10 cellular contexts compared by ENCODE assay signal in the genomic region with DNA sequence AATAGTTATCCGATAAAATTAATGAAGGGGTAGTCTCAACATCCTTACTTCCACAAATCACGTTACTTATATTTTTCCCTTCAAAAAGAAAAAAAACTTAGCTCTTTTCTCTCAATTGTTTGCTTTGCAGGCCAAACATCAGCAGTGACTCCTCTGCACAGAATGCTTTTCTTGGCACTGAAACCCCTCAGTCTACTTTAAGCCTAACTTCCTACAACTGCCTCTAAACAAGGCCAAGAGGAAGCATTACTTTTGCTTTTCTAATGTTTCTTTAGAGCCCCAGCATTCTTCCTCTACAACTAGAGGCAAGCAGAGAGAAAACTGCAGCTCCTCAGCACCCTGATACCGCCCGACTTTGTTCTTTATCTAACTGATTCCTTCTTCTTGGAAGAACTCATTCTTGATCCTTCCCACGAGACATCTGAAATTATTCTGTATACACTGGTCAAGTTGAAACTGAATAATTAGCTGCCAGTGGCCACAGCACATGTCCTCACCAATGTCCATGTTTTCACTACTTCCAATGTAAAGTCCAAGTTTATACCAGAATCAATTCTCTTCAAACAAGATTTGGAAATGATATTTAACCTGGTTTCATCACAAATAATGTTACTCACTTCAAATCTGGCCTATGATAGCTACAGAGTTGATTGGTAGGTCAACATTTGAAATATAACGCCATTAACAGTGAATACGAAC. TPM values are rescaled to one million over a fixed set of nuclear protein-coding genes. Genes with fewer than 3 reads are reported as not detected.
DNase-seq lines count a peak whose midpoint lies in the region; ATAC-seq, FAIRE-seq and TF ChIP-seq lines count a peak whose summit lies in the region.
"Had no signal": no experiment of that assay in that cellular context is flagged by ENCODE, and none has a peak within 500 bp of the region (broad histone marks: within the 10 kb centered on the region; RNA-seq: fewer than 3 reads in every experiment).

No MANE protein-coding gene starts in this region.

- peak; percentile 65 for TF ChIP-seq POLR2A in endothelial cell of umbilical vein (IDR thresholded peaks at IDR 0.05; ENCODE audit: low read depth, low read length)

- BruUV-seq in endothelial cell of umbilical vein (replicated peaks; lab: Mats Ljungman, UMichigan) = TSS peak; percentile 100

- DNase-seq in NCI-H446 treated with DMSO at 0.1 percent for 48 hours (lab: John Stamatoyannopoulos, UW) (peak; percentile 2), endothelial cell of umbilical vein (ENCODE audit: low read depth, low spot score) (peak; percentile 97), midbrain (lab: John Stamatoyannopoulos, UW) (peak; percentile 17), HT-29 (ENCODE audit: low spot score) (no peak), small intestine (no peak)
- no peak for DNase-seq in activated CD4-positive, alpha-beta T cell treated with anti-CD3 and anti-CD28 coated beads, Interleukin-2, amount 50 U/mL, for 48 hours

- dilution Hi-C loops in endothelial cell of umbilical vein (cut with MboI; ENCODE audit: extremely low pct_ligation_motif_present, low sequenced_read_pairs) = no loop called here

- intact Hi-C loops in endothelial cell of umbilical vein (cut with micrococcal nuclease) = loop anchor here (1.0 to 10.0 kb wide), 3 partner anchors 21 to 237 kb away; no protein-coding TSS in a partner anchor

- peak overlapping the region; percentile 83 for H2AFZ ChIP-seq in ACC112 (ENCODE audit: low read length, unreplicated experiment)
- H2AFZ ChIP-seq in endothelial cell of umbilical vein (ENCODE audit: low read depth, low read length) = no peak overlapping the region

- CTCF ChIA-PET in endothelial cell of umbilical vein (lab: Charles Lee) = interaction anchor here (0.7 to 3.9 kb wide), 10 partner anchors 9 to 256 kb away, joined by 3 to 61 read pairs (median 6); no protein-coding TSS in a partner anchor

- H3K36me3 ChIP-seq in ACC112 (ENCODE audit: insufficient read depth, low read length) (no peaks in the 10 kb centered on the region), endothelial cell of umbilical vein (ENCODE audit: control insufficient read depth in 2 of 2, extremely low read depth in 1 of 2, insufficient read depth in 2 of 2, low read length in 2 of 2) (no peaks in the 10 kb centered on the region), small intestine (ENCODE audit: control insufficient read depth in 2 of 2, insufficient read depth in 2 of 2, low read length in 2 of 2) (no peaks in the 10 kb centered on the region)

- ATAC-seq in HG03342 (IDR thresholded peaks at IDR 0.05; ENCODE audit: unreplicated experiment) = no peak

- H3K4me3 ChIP-seq in ACC112 (ENCODE audit: low read depth, low read length) (peak overlapping the region; percentile 66), endothelial cell of umbilical vein (replicated peaks in 1 of 3; ENCODE audit: insufficient read depth in 1 of 3, low read depth in 1 of 3, low read length in 3 of 3) (peak overlapping the region; percentile 3 to 65 (median 34)), small intestine (ENCODE audit: low read depth in 1 of 2, low read length in 2 of 2) (no peak overlapping the region)
- H3K4me3 ChIP-seq: BLaER1 treated with 17β-estradiol and CSF1 and Interleukin-3, amounts not matched to agents 10 nM and 100 nM; body of pancreas had no signal

- H4K20me1 ChIP-seq in endothelial cell of umbilical vein (replicated peaks; ENCODE audit: control insufficient read depth, extremely low read depth, insufficient read depth, low read length) = no peaks in the 10 kb centered on the region
- H4K20me1 ChIP-seq: BLaER1 treated with 17β-estradiol and CSF1 and Interleukin-3, amounts not matched to agents 10 nM and 100 nM had no signal

- H3K79me2 ChIP-seq in ACC112 (ENCODE audit: control insufficient read depth, insufficient read depth, low read length, unreplicated experiment) (no peaks in the 10 kb centered on the region), endothelial cell of umbilical vein (ENCODE audit: control insufficient read depth, insufficient read depth, low read length) (no peaks in the 10 kb centered on the region)

- no peaks in the 10 kb centered on the region for H3K9me1 ChIP-seq in endothelial cell of umbilical vein (replicated peaks; ENCODE audit: control insufficient read depth, extremely low read depth, insufficient read depth, low read length)

- 57 to 59% (median 58%) methylated on average over 7 of the region's 7 CpGs for WGBS in small intestine, 3 donors

- H3K27ac ChIP-seq in ACC112 (ENCODE audit: low read depth, low read length) (peak overlapping the region; percentile 95), endothelial cell of umbilical vein (ENCODE audit: insufficient read depth, low read depth, low read length) (peak overlapping the region; percentile 99), small intestine (ENCODE audit: low read depth in 1 of 2, low read length in 1 of 2) (no peak overlapping the region)
- H3K27ac ChIP-seq: BLaER1 treated with 17β-estradiol and CSF1 and Interleukin-3, amounts not matched to agents 10 nM and 100 nM had no signal

- FAIRE-seq in endothelial cell of umbilical vein (lab: Jason Lieb, UNC) (peak; percentile 95), small intestine (lab: Jason Lieb, UNC) (no peak)

- TF ChIP-seq CTCF in endothelial cell of umbilical vein (IDR thresholded peaks at IDR 0.05; ENCODE audit: extremely low read depth in 1 of 2, insufficient read depth in 1 of 2, low read depth in 1 of 2, low read length in 2 of 2) = no peak

- H3K4me2 ChIP-seq in endothelial cell of umbilical vein (ENCODE audit: insufficient read depth, low read length) = peak overlapping the region; percentile 100
- H3K4me2 ChIP-seq: BLaER1 treated with 17β-estradiol and CSF1 and Interleukin-3, amounts not matched to agents 10 nM and 100 nM had no signal

- peaks cover 38% of the 10 kb centered on the region for H3K4me1 ChIP-seq in ACC112 (ENCODE audit: control insufficient read depth, insufficient read depth, low read length, unreplicated experiment)
- peaks cover 45% of the 10 kb centered on the region for H3K4me1 ChIP-seq in endothelial cell of umbilical vein (ENCODE audit: control insufficient read depth, extremely low read depth, insufficient read depth, low read length)
- peaks cover 0 to 11% of the 10 kb centered on the region in 2 donors for H3K4me1 ChIP-seq in small intestine (ENCODE audit: control insufficient read depth in 2 of 2, insufficient read depth in 1 of 2, low read depth in 1 of 2, low read length in 1 of 2)
- H3K4me1 ChIP-seq: BLaER1 treated with 17β-estradiol and CSF1 and Interleukin-3, amounts not matched to agents 10 nM and 100 nM had no signal

- H3K9me3 ChIP-seq in endothelial cell of umbilical vein (replicated peaks; ENCODE audit: control insufficient read depth, insufficient read depth, low read length) = no peaks in the 10 kb centered on the region
- no peaks in the 10 kb centered on the region for H3K9me3 ChIP-seq in small intestine (ENCODE audit: control insufficient read depth, low read depth)
- H3K9me3 ChIP-seq: BLaER1 treated with 17β-estradiol and CSF1 and Interleukin-3, amounts not matched to agents 10 nM and 100 nM; body of pancreas had no signal

- POLR2A ChIA-PET in endothelial cell of umbilical vein (lab: Charles Lee) = interaction anchor here (0.6 to 1.2 kb wide), 3 partner anchors 12 to 55 kb away, joined by 4 to 8 read pairs (median 4); a partner anchor contains a TSS

- H3K27me3 ChIP-seq in ACC112 (ENCODE audit: insufficient read depth, low read length) (no peaks in the 10 kb centered on the region), endothelial cell of umbilical vein (ENCODE audit: control insufficient read depth in 2 of 2, insufficient read depth in 2 of 2, low read length in 2 of 2) (no peaks in the 10 kb centered on the region), small intestine (ENCODE audit: control insufficient read depth in 2 of 2, insufficient read depth in 2 of 2, low read length in 2 of 2) (no peaks in the 10 kb centered on the region)
- H3K27me3 ChIP-seq: BLaER1 treated with 17β-estradiol and CSF1 and Interleukin-3, amounts not matched to agents 10 nM and 100 nM; body of pancreas had no signal

- peak overlapping the region; percentile 90 for H3K9ac ChIP-seq in endothelial cell of umbilical vein (replicated peaks; ENCODE audit: extremely low read depth, insufficient read depth, low read length)
- H3K9ac ChIP-seq: BLaER1 treated with 17β-estradiol and CSF1 and Interleukin-3, amounts not matched to agents 10 nM and 100 nM had no signal

TF ChIP-seq in endothelial cell of umbilical vein, 7 proteins besides CTCF, POLR2A, EP300 and RAD21:
- TF ChIP-seq, protein P1, sequence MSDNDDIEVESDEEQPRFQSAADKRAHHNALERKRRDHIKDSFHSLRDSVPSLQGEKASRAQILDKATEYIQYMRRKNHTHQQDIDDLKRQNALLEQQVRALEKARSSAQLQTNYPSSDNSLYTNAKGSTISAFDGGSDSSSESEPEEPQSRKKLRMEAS (IDR thresholded peaks at IDR 0.05; ENCODE audit: insufficient read depth, insufficient read length) = no peak
- TF ChIP-seq MYC (IDR thresholded peaks at IDR 0.05; ENCODE audit: low read depth, low read length) (no peak), EZH2 (IDR thresholded peaks at IDR 0.05; ENCODE audit: borderline replicate concordance, low read depth, low read length, severe bottlenecking) (no peak), JUN (IDR thresholded peaks at IDR 0.05; ENCODE audit: borderline replicate concordance, insufficient read depth, insufficient read length, low read depth) (peak; percentile 57), FOS (IDR thresholded peaks at IDR 0.05; ENCODE audit: borderline replicate concordance, insufficient read depth, low read length) (peak; percentile 36), GATA2 (IDR thresholded peaks at IDR 0.05; ENCODE audit: insufficient read depth, insufficient read length, low read depth, low read length) (no peak), POLR2AphosphoS5 (IDR thresholded peaks at IDR 0.05; ENCODE audit: insufficient read depth, low read depth, low read length) (peak; percentile 82)

RNA-seq across cellular contexts. Expression of a gene that starts 55.3 kb away (rescaled TPM):
- total RNA-seq in endothelial cell of umbilical vein = 13.9 and 17.0 TPM in 2 replicates
- 11.0 and 11.5 TPM in 2 replicates for polyA plus RNA-seq in endothelial cell of umbilical vein
- 9.1 and 9.6 TPM in 2 replicates for polyA plus RNA-seq in endothelial cell of umbilical vein (2011; cell fraction: cytosol; rRNA removed)
- 17.7 and 18.8 TPM in 2 replicates for polyA plus RNA-seq in endothelial cell of umbilical vein (2011; cell fraction: nucleus; rRNA removed)
- 11.6 and 13.6 TPM in 2 replicates for polyA plus RNA-seq in endothelial cell of umbilical vein (2012)
- polyA minus RNA-seq in endothelial cell of umbilical vein = 25.4 and 28.8 TPM in 2 replicates
- 10.8 TPM for polyA minus RNA-seq in endothelial cell of umbilical vein (2011; cell fraction: cytosol; rRNA and poly(A)+ RNA removed)
- polyA minus RNA-seq in endothelial cell of umbilical vein (2011; cell fraction: nucleus; rRNA and poly(A)+ RNA removed) = 37.2 and 68.2 TPM in 2 replicates
- 2.9 and 3.6 TPM in 2 replicates for total RNA-seq in HT-29 (2014; rRNA removed; shearing (Covaris generic))
- 1 to 10 TPM; 2.4 to 5.6 (median 3.1) TPM for polyA plus RNA-seq in small intestine

Comparison
In these comparisons a context has a peak if more than half of its experiments do, and no peak if none do; other contexts are left out.
1. H3K27ac ChIP-seq: peak in ACC112 (single experiment) and endothelial cell of umbilical vein (single experiment); none in small intestine (0 of 2).
2. H3K4me3 ChIP-seq: peak in ACC112 (single experiment) and endothelial cell of umbilical vein (3 of 3); none in small intestine (0 of 2).
3. DNase-seq: peak in NCI-H446 treated with DMSO at 0.1 percent for 48 hours (single experiment), endothelial cell of umbilical vein (single experiment) and midbrain (single experiment); none in activated CD4-positive, alpha-beta T cell treated with anti-CD3 and anti-CD28 coated beads, Interleukin-2, amount 50 U/mL, for 48 hours (0 of 2), HT-29 (single experiment) and small intestine (single experiment).